In the genomic region with DNA sequence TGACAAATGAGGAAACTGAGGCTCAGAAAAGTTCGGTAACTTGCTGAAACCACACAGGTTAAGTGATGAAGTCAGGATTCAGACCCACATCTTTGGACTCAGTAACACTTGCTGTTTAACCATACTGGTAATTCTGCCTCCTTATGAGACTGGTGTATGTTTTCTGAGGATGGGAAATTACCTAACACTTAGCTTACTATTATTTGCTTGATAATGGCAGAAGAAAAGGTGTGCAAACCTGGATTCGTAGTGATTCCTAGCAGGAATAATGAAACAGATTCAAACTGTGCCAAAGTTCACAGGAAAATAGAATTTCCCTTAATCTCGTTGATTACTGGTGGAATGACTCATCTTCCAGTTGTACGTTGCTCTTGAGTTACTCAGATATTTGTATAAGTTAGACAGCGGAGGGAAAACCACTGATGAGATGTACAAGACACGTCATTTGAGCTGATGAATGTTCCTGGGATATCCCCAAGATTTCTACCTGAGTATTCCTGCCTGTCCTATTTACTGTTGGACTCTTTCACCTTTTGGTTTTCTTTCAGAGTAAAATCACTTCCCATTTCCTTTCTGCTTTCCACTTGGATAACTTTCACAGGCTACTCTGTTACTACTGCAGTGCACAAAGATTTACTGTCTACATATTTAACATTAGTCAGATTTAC, we compare ENCODE assay signal across 10 cellular contexts. TPM values are rescaled to one million over a fixed set of nuclear protein-coding genes. Genes with fewer than 3 reads are reported as not detected.
DNase-seq lines count a peak whose midpoint lies in the region; ATAC-seq and TF ChIP-seq lines count a peak whose summit lies in the region.
"Had no signal": no experiment of that assay in that cellular context is flagged by ENCODE, and none has a peak within 500 bp of the region (broad histone marks: within the 10 kb centered on the region; RNA-seq: fewer than 3 reads in every experiment).

No MANE protein-coding gene starts in this region.

- H3K4me1 ChIP-seq in SK-N-SH (ENCODE audit: control insufficient read depth in 1 of 2, insufficient read depth in 2 of 2, low read depth in 1 of 2, low read length in 1 of 2) = peaks cover 11 to 46% of the 10 kb centered on the region in 2 experiments
- H3K4me1 ChIP-seq in mesendoderm (ENCODE audit: control insufficient read depth, low read depth, low read length) = peaks cover 3% of the 10 kb centered on the region

- intact Hi-C loops in activated CD4-positive, alpha-beta T cell treated with anti-CD3 and anti-CD28 coated beads, Interleukin-2, amount 10 ng/mL, durations not matched to agents 24 days and 14 days (cut with micrococcal nuclease) = loop anchor here (2.0 kb wide), 1 partner anchor 45 kb away; no protein-coding TSS in a partner anchor

- no peak overlapping the region for H2BK120ac ChIP-seq in mesendoderm (ENCODE audit: low read depth, low read length)

- no peak overlapping the region for H3K23ac ChIP-seq in mesendoderm (ENCODE audit: low read length)

- H3K27me3 Mint-ChIP-seq in activated CD4-positive, alpha-beta T cell treated with anti-CD3 and anti-CD28 coated beads, Interleukin-2, amount 10 ng/mL, durations not matched to agents 24 days and 14 days = no peaks in the 10 kb centered on the region
- no peaks in the 10 kb centered on the region for H3K27me3 Mint-ChIP-seq in stimulated activated naive CD8-positive, alpha-beta T cell treated with anti-CD3 and anti-CD28 coated beads, Interleukin-15, amount 100 ng/mL, for 72 hours

- H3F3A ChIP-seq in SK-N-SH (replicated peaks; ENCODE audit: insufficient read depth) = peaks cover 12% of the 10 kb centered on the region

- H3K36me3 Mint-ChIP-seq in activated CD4-positive, alpha-beta T cell treated with anti-CD3 and anti-CD28 coated beads, Interleukin-2, amount 10 ng/mL, durations not matched to agents 24 days and 14 days (ENCODE audit: low read depth) = peaks cover 28% of the 10 kb centered on the region

- no peak overlapping the region for H3K9ac ChIP-seq in SK-N-SH
- H3K9ac ChIP-seq in mesendoderm (ENCODE audit: low read length) = no peak overlapping the region
- H3K9ac ChIP-seq: BLaER1 treated with 17β-estradiol and CSF1 and Interleukin-3, amounts not matched to agents 10 nM and 100 nM had no signal

- H3K79me2 ChIP-seq in SK-N-SH (ENCODE audit: insufficient read depth) (peaks cover 26% of the 10 kb centered on the region; the same call in 1 of the 2 replicates), mesendoderm (ENCODE audit: control insufficient read depth, insufficient read depth, low read length) (no peaks in the 10 kb centered on the region)

- H3K27me3 ChIP-seq in SK-N-SH (ENCODE audit: insufficient read depth) (no peaks in the 10 kb centered on the region), mesendoderm (ENCODE audit: insufficient read depth, low read length, poor library complexity) (no peaks in the 10 kb centered on the region)
- H3K27me3 ChIP-seq: BLaER1 treated with 17β-estradiol and CSF1 and Interleukin-3, amounts not matched to agents 10 nM and 100 nM had no signal

- H3K4me1 Mint-ChIP-seq in activated CD4-positive, alpha-beta T cell treated with anti-CD3 and anti-CD28 coated beads, Interleukin-2, amount 10 ng/mL, durations not matched to agents 24 days and 14 days = peaks cover 49% of the 10 kb centered on the region
- peaks cover 36% of the 10 kb centered on the region for H3K4me1 Mint-ChIP-seq in stimulated activated naive CD8-positive, alpha-beta T cell treated with anti-CD3 and anti-CD28 coated beads, Interleukin-15, amount 100 ng/mL, for 72 hours

- H3K18ac ChIP-seq in mesendoderm (ENCODE audit: low read length) = no peak overlapping the region

- peak overlapping the region; percentile 72 for H3K27ac Mint-ChIP-seq in activated CD4-positive, alpha-beta T cell treated with anti-CD3 and anti-CD28 coated beads, Interleukin-2, amount 10 ng/mL, durations not matched to agents 24 days and 14 days
- H3K27ac Mint-ChIP-seq in stimulated activated naive CD8-positive, alpha-beta T cell treated with anti-CD3 and anti-CD28 coated beads, Interleukin-15, amount 100 ng/mL, for 72 hours = peak overlapping the region in 1 of 2 donors; percentile 5

- H3K4me3 Mint-ChIP-seq in activated CD4-positive, alpha-beta T cell treated with anti-CD3 and anti-CD28 coated beads, Interleukin-2, amount 10 ng/mL, durations not matched to agents 24 days and 14 days = peak overlapping the region; percentile 1
- H3K4me3 Mint-ChIP-seq in stimulated activated naive CD8-positive, alpha-beta T cell treated with anti-CD3 and anti-CD28 coated beads, Interleukin-15, amount 100 ng/mL, for 72 hours = peak overlapping the region in 1 of 2 donors; percentile 37

- no peak for TF ChIP-seq RAD21 in SK-N-SH (IDR thresholded peaks at IDR 0.05; ENCODE audit: low read length)

- no peak overlapping the region for H4K5ac ChIP-seq in mesendoderm (ENCODE audit: low read length)

- no peak overlapping the region for H2BK5ac ChIP-seq in mesendoderm (ENCODE audit: low read length)

- no peak overlapping the region for H3K4ac ChIP-seq in mesendoderm (ENCODE audit: low read depth, low read length)

- CTCF ChIA-PET in SK-N-SH (lab: Yijun Ruan, JAX) = interaction anchor here (1.0 to 2.3 kb wide), 4 partner anchors 10 to 253 kb away, joined by 3 to 7 read pairs (median 6); no protein-coding TSS in a partner anchor

- no peaks in the 10 kb centered on the region for H3K79me1 ChIP-seq in mesendoderm (ENCODE audit: low read length)

- no peak for DNase-seq in activated CD4-positive, alpha-beta T cell treated with anti-CD3 and anti-CD28 coated beads, Interleukin-2, amount 10 ng/mL, durations not matched to agents 24 days and 14 days
- no peak for DNase-seq in activated CD4-positive, alpha-beta T cell treated with anti-CD3 and anti-CD28 coated beads for 1 hour
- DNase-seq in SK-N-SH (no peak), fibroblast of the aortic adventitia (ENCODE audit: low read depth) (peak; percentile 87), mesendoderm (no peak), GM19240 (ENCODE audit: insufficient read length, low spot score) (no peak)
- DNase-seq in stimulated activated naive CD8-positive, alpha-beta T cell treated with anti-CD3 and anti-CD28 coated beads, Interleukin-15, amount 100 ng/mL, for 72 hours = no peak
- DNase-seq: NCI-H187 had no signal

- TF ChIP-seq CTCF in SK-N-SH (IDR thresholded peaks at IDR 0.05) (no peak), fibroblast of the aortic adventitia (IDR thresholded peaks at IDR 0.05; ENCODE audit: insufficient read depth, low read length) (no peak)

- H3K56ac ChIP-seq in mesendoderm (ENCODE audit: low read length) = no peak overlapping the region

- H3K4me2 ChIP-seq in SK-N-SH (peak overlapping the region; percentile 46; the same call in 1 of the 2 replicates), mesendoderm (ENCODE audit: low read length) (no peak overlapping the region)

- no peak overlapping the region for H2AFZ ChIP-seq in SK-N-SH (ENCODE audit: low read depth)

- POLR2A ChIA-PET in SK-N-SH (lab: Yijun Ruan, JAX) = no interaction called here

- H3K9me3 ChIP-seq in SK-N-SH = no peaks in the 10 kb centered on the region
- H3K9me3 ChIP-seq: BLaER1 treated with 17β-estradiol and CSF1 and Interleukin-3, amounts not matched to agents 10 nM and 100 nM had no signal

- H4K20me1 ChIP-seq in SK-N-SH (ENCODE audit: insufficient read depth) = no peaks in the 10 kb centered on the region

- ATAC-seq in stimulated activated naive CD8-positive, alpha-beta T cell treated with anti-CD3 and anti-CD28 coated beads, Interleukin-15, amount 100 ng/mL, for 72 hours = peak; percentile 75
- no peak for ATAC-seq in HG03442 (IDR thresholded peaks at IDR 0.05; ENCODE audit: unreplicated experiment)

- H3K4me3 ChIP-seq in SK-N-SH (ENCODE audit: low read depth in 2 of 2, low read length in 1 of 2) = no peak overlapping the region; a peak in 1 of 4 replicates
- H3K4me3 ChIP-seq in fibroblast of the aortic adventitia (ENCODE audit: low read depth, low read length) = peak overlapping the region; percentile 3
- no peak overlapping the region for H3K4me3 ChIP-seq in mesendoderm (ENCODE audit: low read length)
- H3K4me3 ChIP-seq: BLaER1 treated with 17β-estradiol and CSF1 and Interleukin-3, amounts not matched to agents 10 nM and 100 nM had no signal

- H3K27ac ChIP-seq in SK-N-SH (ENCODE audit: low read depth in 2 of 2, low read length in 1 of 2) (peak overlapping the region in 1 of 2 experiments; percentile 80; a peak in 3 of 4 replicates), mesendoderm (ENCODE audit: low read depth, low read length) (no peak overlapping the region)

- H3K9me3 Mint-ChIP-seq in activated CD4-positive, alpha-beta T cell treated with anti-CD3 and anti-CD28 coated beads, Interleukin-2, amount 10 ng/mL, durations not matched to agents 24 days and 14 days = no peaks in the 10 kb centered on the region
- no peaks in the 10 kb centered on the region for H3K9me3 Mint-ChIP-seq in stimulated activated naive CD8-positive, alpha-beta T cell treated with anti-CD3 and anti-CD28 coated beads, Interleukin-15, amount 100 ng/mL, for 72 hours

- peaks cover 9 to 15% of the 10 kb centered on the region in 2 experiments for H3K36me3 ChIP-seq in SK-N-SH (replicated peaks in 1 of 2; ENCODE audit: control insufficient read depth in 1 of 2, insufficient read depth in 2 of 2, low read length in 1 of 2)
- no peaks in the 10 kb centered on the region for H3K36me3 ChIP-seq in mesendoderm (ENCODE audit: control insufficient read depth, insufficient read depth, low read length)

- H3K9me2 ChIP-seq in SK-N-SH = no peaks in the 10 kb centered on the region

- WGBS in SK-N-SH (ENCODE audit: low lambda C conversion rate) = 8% methylated on average over 6 of the region's 6 CpGs
- no CpG with 5 or more reads among the region's 6 CpGs for WGBS in mesendoderm (ENCODE audit: extremely low coverage, insufficient coverage, low lambda C conversion rate)

- H4K8ac ChIP-seq in mesendoderm (ENCODE audit: low read depth, low read length) = no peak overlapping the region

- H2BK15ac ChIP-seq in mesendoderm (replicated peaks; ENCODE audit: low read depth) = no peak overlapping the region

- no peak overlapping the region for H2AK5ac ChIP-seq in mesendoderm (ENCODE audit: low read length)

- TF ChIP-seq EP300 in SK-N-SH (IDR thresholded peaks at IDR 0.05; ENCODE audit: borderline replicate concordance in 1 of 2, low read depth in 1 of 2, low read length in 1 of 2) = peak in 1 of 2 experiments; percentile 35; a peak in 1 of 4 replicates

RNA-seq across cellular contexts. Expression of a gene that starts 37.5 kb away (rescaled TPM):
- 35.6 and 41.1 TPM in 2 replicates for total RNA-seq in activated CD4-positive, alpha-beta T cell treated with anti-CD3 and anti-CD28 coated beads, Interleukin-2, amount 10 ng/mL, durations not matched to agents 24 days and 14 days
- 17.9 and 19.0 TPM in 2 replicates for polyA plus RNA-seq in SK-N-SH (2012; rRNA removed)
- polyA plus RNA-seq in SK-N-SH (2012; cell fraction: cytosol; rRNA removed) = 16.6 and 17.5 TPM in 2 replicates
- 64.0 and 69.9 TPM in 2 replicates for polyA plus RNA-seq in SK-N-SH (2012; cell fraction: nucleus; rRNA removed)
- total RNA-seq in fibroblast of the aortic adventitia (ENCODE audit: low replicate concordance) = 8.9 and 36.2 TPM in 2 replicates
- 42.4 TPM for polyA plus RNA-seq in mesendoderm (2013, experiment 1 of 2)
- 42.3 TPM for polyA plus RNA-seq in mesendoderm (2013, experiment 2 of 2)

RNA-seq across cellular contexts. Expression of a gene that starts 38.1 kb away (rescaled TPM):
- total RNA-seq in activated CD4-positive, alpha-beta T cell treated with anti-CD3 and anti-CD28 coated beads, Interleukin-2, amount 10 ng/mL, durations not matched to agents 24 days and 14 days = 51.6 and 58.1 TPM in 2 replicates
- 6.2 and 8.3 TPM in 2 replicates for polyA plus RNA-seq in SK-N-SH (2012; rRNA removed)
- 11.4 and 15.3 TPM in 2 replicates for polyA plus RNA-seq in SK-N-SH (2012; cell fraction: cytosol; rRNA removed)
- polyA plus RNA-seq in SK-N-SH (2012; cell fraction: nucleus; rRNA removed) = 4.8 and 9.2 TPM in 2 replicates
- total RNA-seq in fibroblast of the aortic adventitia (ENCODE audit: low replicate concordance) = 26.2 and 51.1 TPM in 2 replicates
- polyA plus RNA-seq in mesendoderm (2013, experiment 1 of 2) = 41.4 TPM
- polyA plus RNA-seq in mesendoderm (2013, experiment 2 of 2) = 40.6 TPM
